Comparison of ENCODE assay signal across 1 cellular context in the genomic region with DNA sequence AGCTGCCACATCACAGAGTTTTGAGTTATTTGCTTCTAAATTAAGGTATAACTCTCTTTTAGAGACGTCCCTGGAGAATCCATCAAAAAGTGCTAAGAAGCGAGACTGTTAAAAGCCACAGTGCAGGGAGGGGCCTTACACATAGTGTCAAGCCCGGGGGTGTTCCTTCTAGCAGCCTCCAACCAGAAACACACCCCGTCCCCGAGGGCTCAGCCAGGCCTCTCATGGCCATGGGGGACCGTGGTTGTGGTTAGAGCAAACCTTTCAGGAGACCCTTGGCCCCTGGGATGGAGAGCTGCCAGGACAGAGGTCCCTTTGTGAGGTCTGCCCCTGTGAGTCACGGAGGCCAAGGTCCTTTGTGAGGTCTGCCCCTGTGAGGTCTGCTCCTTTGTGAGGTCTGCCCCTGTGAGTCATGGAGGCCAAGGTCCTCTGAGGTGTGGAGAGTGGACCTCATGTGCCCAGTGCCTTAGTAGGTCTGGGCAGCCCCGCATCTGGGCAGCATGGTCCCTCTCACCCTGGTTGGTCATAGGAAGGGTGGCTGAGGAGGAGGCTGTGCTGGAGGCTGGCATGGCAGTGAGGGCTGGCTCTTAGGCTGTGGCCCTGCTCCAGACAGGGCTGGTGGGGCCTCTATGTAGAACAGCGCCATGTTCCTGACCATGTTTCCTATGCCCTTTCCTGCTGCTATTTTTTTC.
TF ChIP-seq lines count a peak whose summit lies in the region.

No MANE protein-coding gene starts in this region.

TF ChIP-seq in HepG2, 621 proteins besides CTCF, POLR2A, EP300 and RAD21 (continued from another document and continues in another):
- TF ChIP-seq, protein P1, sequence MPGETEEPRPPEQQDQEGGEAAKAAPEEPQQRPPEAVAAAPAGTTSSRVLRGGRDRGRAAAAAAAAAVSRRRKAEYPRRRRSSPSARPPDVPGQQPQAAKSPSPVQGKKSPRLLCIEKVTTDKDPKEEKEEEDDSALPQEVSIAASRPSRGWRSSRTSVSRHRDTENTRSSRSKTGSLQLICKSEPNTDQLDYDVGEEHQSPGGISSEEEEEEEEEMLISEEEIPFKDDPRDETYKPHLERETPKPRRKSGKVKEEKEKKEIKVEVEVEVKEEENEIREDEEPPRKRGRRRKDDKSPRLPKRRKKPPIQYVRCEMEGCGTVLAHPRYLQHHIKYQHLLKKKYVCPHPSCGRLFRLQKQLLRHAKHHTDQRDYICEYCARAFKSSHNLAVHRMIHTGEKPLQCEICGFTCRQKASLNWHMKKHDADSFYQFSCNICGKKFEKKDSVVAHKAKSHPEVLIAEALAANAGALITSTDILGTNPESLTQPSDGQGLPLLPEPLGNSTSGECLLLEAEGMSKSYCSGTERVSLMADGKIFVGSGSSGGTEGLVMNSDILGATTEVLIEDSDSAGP (CRISPR knock-in tag; IDR thresholded peaks at IDR 0.05; ENCODE audit: borderline replicate concordance), result peak; percentile 79; the same call in 1 of the 2 replicates
- no peak for TF ChIP-seq THYN1 (CRISPR knock-in tag; IDR thresholded peaks at IDR 0.05; ENCODE audit: borderline replicate concordance, low read depth)
- peak; percentile 87; the same call in 1 of the 2 replicates for TF ChIP-seq ZSCAN25 (CRISPR knock-in tag; IDR thresholded peaks at IDR 0.05)
- peak; percentile 95 for TF ChIP-seq MYC (CRISPR knock-in tag; IDR thresholded peaks at IDR 0.05; ENCODE audit: borderline replicate concordance)
- peak; percentile 93 for TF ChIP-seq ZNF264 (CRISPR knock-in tag; IDR thresholded peaks at IDR 0.05)
- no peak for TF ChIP-seq LCORL (IDR thresholded peaks at IDR 0.05)
- peak; percentile 95 for TF ChIP-seq LCORL (CRISPR knock-in tag; IDR thresholded peaks at IDR 0.05)
- no peak; the same call in 1 of the 2 replicates for TF ChIP-seq ETV6 (CRISPR knock-in tag; conservative IDR thresholded peaks at IDR 0.05)
- peak; percentile 30; the same call in 1 of the 2 replicates for TF ChIP-seq SALL2 (CRISPR knock-in tag; IDR thresholded peaks at IDR 0.05)
- no peak; the same call in 1 of the 2 replicates for TF ChIP-seq ZNF552 (CRISPR knock-in tag; IDR thresholded peaks at IDR 0.05; ENCODE audit: borderline replicate concordance)
- TF ChIP-seq ZNF3 (CRISPR knock-in tag; IDR thresholded peaks at IDR 0.05), result no peak
- peak; percentile 22; the same call in 1 of the 2 replicates for TF ChIP-seq ZNF558 (CRISPR knock-in tag; IDR thresholded peaks at IDR 0.05; ENCODE audit: borderline replicate concordance)
- no peak for TF ChIP-seq ZBTB3 (CRISPR knock-in tag; IDR thresholded peaks at IDR 0.05; ENCODE audit: borderline replicate concordance, low read depth)
- TF ChIP-seq ZBTB38 (CRISPR knock-in tag; IDR thresholded peaks at IDR 0.05), result no peak; the same call in 1 of the 2 replicates
- TF ChIP-seq, protein P2, sequence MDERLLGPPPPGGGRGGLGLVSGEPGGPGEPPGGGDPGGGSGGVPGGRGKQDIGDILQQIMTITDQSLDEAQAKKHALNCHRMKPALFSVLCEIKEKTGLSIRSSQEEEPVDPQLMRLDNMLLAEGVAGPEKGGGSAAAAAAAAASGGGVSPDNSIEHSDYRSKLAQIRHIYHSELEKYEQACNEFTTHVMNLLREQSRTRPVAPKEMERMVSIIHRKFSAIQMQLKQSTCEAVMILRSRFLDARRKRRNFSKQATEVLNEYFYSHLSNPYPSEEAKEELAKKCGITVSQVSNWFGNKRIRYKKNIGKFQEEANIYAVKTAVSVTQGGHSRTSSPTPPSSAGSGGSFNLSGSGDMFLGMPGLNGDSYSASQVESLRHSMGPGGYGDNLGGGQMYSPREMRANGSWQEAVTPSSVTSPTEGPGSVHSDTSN (CRISPR knock-in tag; IDR thresholded peaks at IDR 0.05), result no peak
- TF ChIP-seq ZNF556 (CRISPR knock-in tag; IDR thresholded peaks at IDR 0.05; ENCODE audit: borderline replicate concordance), result peak; percentile 82; the same call in 1 of the 2 replicates
- peak; percentile 78 for TF ChIP-seq NFKBIZ (CRISPR knock-in tag; IDR thresholded peaks at IDR 0.05)
- TF ChIP-seq PCBP2 (optimal IDR thresholded peaks at IDR 0.05; ENCODE audit: low read depth, low read length, poor library complexity, severe bottlenecking), result no peak
- TF ChIP-seq ZFP82 (CRISPR knock-in tag; IDR thresholded peaks at IDR 0.05; ENCODE audit: borderline replicate concordance), result no peak
- peak; percentile 97 for TF ChIP-seq ZNF772 (CRISPR knock-in tag; IDR thresholded peaks at IDR 0.05)
- TF ChIP-seq HNRNPUL1 (IDR thresholded peaks at IDR 0.05; ENCODE audit: low read depth, low read length), result no peak
- TF ChIP-seq KDM5B (CRISPR knock-in tag; IDR thresholded peaks at IDR 0.05; ENCODE audit: borderline replicate concordance), result peak; percentile 47; the same call in 1 of the 2 replicates
- TF ChIP-seq ZBTB8A (CRISPR knock-in tag; IDR thresholded peaks at IDR 0.05; ENCODE audit: borderline replicate concordance, low read depth), result no peak
- TF ChIP-seq IKZF1 (IDR thresholded peaks at IDR 0.05), result no peak
- TF ChIP-seq TARDBP (CRISPR knock-in tag; IDR thresholded peaks at IDR 0.05), result peak; percentile 98
- TF ChIP-seq, protein P3, sequence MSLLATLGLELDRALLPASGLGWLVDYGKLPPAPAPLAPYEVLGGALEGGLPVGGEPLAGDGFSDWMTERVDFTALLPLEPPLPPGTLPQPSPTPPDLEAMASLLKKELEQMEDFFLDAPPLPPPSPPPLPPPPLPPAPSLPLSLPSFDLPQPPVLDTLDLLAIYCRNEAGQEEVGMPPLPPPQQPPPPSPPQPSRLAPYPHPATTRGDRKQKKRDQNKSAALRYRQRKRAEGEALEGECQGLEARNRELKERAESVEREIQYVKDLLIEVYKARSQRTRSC (CRISPR knock-in tag; IDR thresholded peaks at IDR 0.05; ENCODE audit: low read depth), result no peak
- TF ChIP-seq TCF7 (IDR thresholded peaks at IDR 0.05; ENCODE audit: low read depth), result peak; percentile 59; the same call in 1 of the 2 replicates
- TF ChIP-seq, protein P4, sequence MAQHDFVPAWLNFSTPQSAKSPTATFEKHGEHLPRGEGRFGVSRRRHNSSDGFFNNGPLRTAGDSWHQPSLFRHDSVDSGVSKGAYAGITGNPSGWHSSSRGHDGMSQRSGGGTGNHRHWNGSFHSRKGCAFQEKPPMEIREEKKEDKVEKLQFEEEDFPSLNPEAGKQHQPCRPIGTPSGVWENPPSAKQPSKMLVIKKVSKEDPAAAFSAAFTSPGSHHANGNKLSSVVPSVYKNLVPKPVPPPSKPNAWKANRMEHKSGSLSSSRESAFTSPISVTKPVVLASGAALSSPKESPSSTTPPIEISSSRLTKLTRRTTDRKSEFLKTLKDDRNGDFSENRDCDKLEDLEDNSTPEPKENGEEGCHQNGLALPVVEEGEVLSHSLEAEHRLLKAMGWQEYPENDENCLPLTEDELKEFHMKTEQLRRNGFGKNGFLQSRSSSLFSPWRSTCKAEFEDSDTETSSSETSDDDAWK (CRISPR knock-in tag; IDR thresholded peaks at IDR 0.05), result no peak
- TF ChIP-seq BRD4 (CRISPR knock-in tag; IDR thresholded peaks at IDR 0.05), result peak; percentile 90; the same call in 1 of the 2 replicates
- TF ChIP-seq TBP (CRISPR knock-in tag; IDR thresholded peaks at IDR 0.05), result no peak
- no peak for TF ChIP-seq ZZZ3 (CRISPR knock-in tag; IDR thresholded peaks at IDR 0.05; ENCODE audit: borderline replicate concordance)
- TF ChIP-seq FOXO1 (CRISPR knock-in tag; IDR thresholded peaks at IDR 0.05), result peak; percentile 63; the same call in 1 of the 2 replicates
- no peak for TF ChIP-seq NBN (conservative IDR thresholded peaks at IDR 0.05)
- TF ChIP-seq DPF2 (CRISPR knock-in tag; IDR thresholded peaks at IDR 0.05; ENCODE audit: borderline replicate concordance, low read depth), result peak; percentile 100
- 0 out of 2 replicates have a peak, but pooled peaks have one; percentile 53 for TF ChIP-seq ZKSCAN5 (CRISPR knock-in tag; IDR thresholded peaks at IDR 0.05)
- TF ChIP-seq, protein P5, sequence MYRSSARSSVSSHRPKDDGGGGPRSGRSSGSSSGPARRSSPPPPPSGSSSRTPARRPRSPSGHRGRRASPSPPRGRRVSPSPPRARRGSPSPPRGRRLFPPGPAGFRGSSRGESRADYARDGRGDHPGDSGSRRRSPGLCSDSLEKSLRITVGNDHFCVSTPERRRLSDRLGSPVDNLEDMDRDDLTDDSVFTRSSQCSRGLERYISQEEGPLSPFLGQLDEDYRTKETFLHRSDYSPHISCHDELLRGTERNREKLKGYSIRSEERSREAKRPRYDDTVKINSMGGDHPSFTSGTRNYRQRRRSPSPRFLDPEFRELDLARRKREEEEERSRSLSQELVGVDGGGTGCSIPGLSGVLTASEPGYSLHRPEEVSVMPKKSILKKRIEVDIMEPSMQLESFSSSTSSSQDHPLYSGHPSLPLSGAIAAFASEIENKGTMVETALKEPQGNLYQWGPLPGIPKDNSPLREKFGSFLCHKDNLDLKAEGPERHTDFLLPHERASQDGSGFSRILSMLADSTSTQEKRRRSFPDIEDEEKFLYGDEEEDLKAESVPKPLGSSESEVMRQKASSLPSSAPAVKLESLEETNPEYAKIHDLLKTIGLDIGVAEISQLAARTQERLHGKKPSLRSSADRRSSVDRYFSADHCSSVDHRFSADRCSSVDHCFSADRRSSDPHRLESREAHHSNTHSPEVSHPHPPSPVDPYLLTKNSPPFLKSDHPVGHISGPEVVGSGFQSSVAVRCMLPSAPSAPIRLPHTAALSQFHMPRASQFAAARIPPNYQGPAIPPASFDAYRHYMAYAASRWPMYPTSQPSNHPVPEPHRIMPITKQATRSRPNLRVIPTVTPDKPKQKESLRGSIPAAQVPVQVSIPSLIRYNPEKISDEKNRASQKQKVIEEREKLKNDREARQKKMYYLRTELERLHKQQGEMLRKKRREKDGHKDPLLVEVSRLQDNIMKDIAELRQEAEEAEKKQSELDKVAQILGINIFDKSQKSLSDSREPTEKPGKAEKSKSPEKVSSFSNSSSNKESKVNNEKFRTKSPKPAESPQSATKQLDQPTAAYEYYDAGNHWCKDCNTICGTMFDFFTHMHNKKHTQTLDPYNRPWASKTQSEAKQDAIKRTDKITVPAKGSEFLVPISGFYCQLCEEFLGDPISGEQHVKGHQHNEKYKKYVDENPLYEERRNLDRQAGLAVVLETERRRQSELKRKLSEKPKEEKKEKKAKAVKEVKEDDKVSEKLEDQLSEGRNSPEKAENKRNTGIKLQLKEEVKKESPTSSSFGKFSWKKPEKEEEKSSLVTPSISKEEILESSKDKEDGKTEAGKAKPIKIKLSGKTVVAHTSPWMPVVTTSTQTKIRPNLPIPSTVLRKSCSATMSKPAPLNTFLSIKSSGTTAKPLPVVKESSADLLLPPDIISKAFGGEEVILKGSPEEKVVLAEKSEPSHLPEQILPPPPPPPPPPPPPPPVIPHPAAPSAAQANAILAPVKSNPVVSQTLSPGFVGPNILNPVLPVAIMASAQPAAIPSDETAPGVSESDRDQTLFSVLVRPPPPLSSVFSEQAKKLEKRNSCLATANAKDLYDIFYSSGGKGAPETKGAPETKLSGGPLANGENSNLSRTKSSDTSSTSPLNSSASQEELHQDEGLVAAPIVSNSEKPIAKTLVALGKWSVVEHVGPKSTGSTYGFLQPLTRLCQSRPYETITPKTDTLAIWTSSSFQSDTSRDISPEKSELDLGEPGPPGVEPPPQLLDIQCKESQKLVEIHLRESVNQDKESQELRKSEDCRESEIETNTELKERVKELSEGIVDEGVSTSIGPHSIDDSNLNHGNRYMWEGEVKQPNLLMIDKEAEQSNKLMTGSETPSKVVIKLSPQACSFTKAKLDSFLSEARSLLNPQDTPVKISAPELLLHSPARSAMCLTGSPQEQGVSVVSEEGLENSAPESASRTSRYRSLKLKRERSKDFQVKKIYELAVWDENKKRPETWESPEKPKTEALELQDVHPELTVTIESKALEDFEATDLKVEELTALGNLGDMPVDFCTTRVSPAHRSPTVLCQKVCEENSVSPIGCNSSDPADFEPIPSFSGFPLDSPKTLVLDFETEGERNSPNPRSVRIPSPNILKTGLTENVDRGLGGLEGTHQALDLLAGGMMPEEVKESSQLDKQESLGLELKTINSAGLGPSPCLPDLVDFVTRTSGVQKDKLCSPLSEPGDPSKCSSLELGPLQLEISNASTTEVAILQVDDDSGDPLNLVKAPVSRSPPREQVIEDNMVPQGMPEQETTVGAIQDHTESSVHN (CRISPR knock-in tag; IDR thresholded peaks at IDR 0.05), result peak; percentile 36; the same call in 1 of the 2 replicates
- TF ChIP-seq MEIS1 (CRISPR knock-in tag; IDR thresholded peaks at IDR 0.05; ENCODE audit: borderline replicate concordance), result peak; percentile 73; the same call in 1 of the 2 replicates
- no peak for TF ChIP-seq ZSCAN12 (CRISPR knock-in tag; IDR thresholded peaks at IDR 0.05)
- TF ChIP-seq RFX1 (IDR thresholded peaks at IDR 0.05), result no peak
- TF ChIP-seq KAT2B (IDR thresholded peaks at IDR 0.05; ENCODE audit: borderline replicate concordance, low read depth, low read length), result no peak
- TF ChIP-seq, protein P6, sequence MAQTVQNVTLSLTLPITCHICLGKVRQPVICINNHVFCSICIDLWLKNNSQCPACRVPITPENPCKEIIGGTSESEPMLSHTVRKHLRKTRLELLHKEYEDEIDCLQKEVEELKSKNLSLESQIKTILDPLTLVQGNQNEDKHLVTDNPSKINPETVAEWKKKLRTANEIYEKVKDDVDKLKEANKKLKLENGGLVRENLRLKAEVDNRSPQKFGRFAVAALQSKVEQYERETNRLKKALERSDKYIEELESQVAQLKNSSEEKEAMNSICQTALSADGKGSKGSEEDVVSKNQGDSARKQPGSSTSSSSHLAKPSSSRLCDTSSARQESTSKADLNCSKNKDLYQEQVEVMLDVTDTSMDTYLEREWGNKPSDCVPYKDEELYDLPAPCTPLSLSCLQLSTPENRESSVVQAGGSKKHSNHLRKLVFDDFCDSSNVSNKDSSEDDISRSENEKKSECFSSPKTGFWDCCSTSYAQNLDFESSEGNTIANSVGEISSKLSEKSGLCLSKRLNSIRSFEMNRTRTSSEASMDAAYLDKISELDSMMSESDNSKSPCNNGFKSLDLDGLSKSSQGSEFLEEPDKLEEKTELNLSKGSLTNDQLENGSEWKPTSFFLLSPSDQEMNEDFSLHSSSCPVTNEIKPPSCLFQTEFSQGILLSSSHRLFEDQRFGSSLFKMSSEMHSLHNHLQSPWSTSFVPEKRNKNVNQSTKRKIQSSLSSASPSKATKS (CRISPR knock-in tag; IDR thresholded peaks at IDR 0.05), result no peak
- no peak for TF ChIP-seq POLR2AphosphoS5 (IDR thresholded peaks at IDR 0.05; ENCODE audit: low read depth, low read length)
- no peak for TF ChIP-seq ZNF282 (IDR thresholded peaks at IDR 0.05; ENCODE audit: partially characterized antibody)
- peak; percentile 71 for TF ChIP-seq GATAD1 (CRISPR knock-in tag; IDR thresholded peaks at IDR 0.05)
- TF ChIP-seq, protein P7, sequence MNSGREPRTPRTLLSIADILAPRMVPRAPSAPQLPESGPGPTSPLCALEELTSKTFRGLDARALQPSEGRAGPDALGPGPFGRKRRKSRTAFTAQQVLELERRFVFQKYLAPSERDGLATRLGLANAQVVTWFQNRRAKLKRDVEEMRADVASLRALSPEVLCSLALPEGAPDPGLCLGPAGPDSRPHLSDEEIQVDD (CRISPR knock-in tag; IDR thresholded peaks at IDR 0.05; ENCODE audit: borderline replicate concordance), result no peak
- no peak; the same call in 1 of the 2 replicates for TF ChIP-seq SMAD1 (CRISPR knock-in tag; IDR thresholded peaks at IDR 0.05; ENCODE audit: borderline replicate concordance, low read depth)
- peak; percentile 99 for TF ChIP-seq ZKSCAN1 (IDR thresholded peaks at IDR 0.05; ENCODE audit: low read length)
- peak; percentile 93 for TF ChIP-seq ZSCAN31 (CRISPR knock-in tag; IDR thresholded peaks at IDR 0.05; ENCODE audit: low read depth)
- TF ChIP-seq NFYC (CRISPR knock-in tag; IDR thresholded peaks at IDR 0.05), result peak; percentile 32
- peak; percentile 67 for TF ChIP-seq BCL6 (CRISPR knock-in tag; IDR thresholded peaks at IDR 0.05)
